ENCODE assay signal across 32 cellular contexts in the genomic region with DNA sequence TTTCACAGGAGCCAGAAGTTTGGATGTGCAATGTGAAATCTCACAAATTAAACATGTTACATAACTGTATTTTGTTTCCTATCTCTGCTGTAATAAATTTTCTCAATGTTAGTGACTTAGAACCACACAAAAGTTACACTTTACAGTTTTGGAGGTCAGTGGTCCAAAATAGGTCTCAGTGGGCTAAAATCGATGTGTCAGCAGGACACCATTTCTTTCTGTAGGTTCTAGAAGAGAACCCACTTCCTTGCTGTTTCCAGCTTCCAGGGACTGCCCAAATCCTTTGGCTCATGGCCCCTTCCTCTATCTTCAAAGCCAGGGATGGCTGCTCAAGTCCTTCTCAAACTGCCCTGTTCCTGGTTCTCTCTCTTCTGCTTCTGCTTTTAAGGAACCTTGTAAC.
"Had no signal": no experiment of that assay in that cellular context is flagged by ENCODE, and none has a peak within 500 bp of the region (broad histone marks: within the 10 kb centered on the region; RNA-seq: fewer than 3 reads in every experiment).

No MANE protein-coding gene starts in this region.

- DNase-seq: activated CD4-positive, alpha-beta memory T cell treated with anti-CD3 and anti-CD28 coated beads, Interleukin-2, amount 10 ng/mL, durations not matched to agents 7 days and 5 days; activated CD4-positive, alpha-beta T cell treated with anti-CD3 and anti-CD28 coated beads for 1 hour; activated CD4-positive, alpha-beta T cell treated with anti-CD3 and anti-CD28 coated beads for 36 hours; activated CD4-positive, alpha-beta T cell treated with anti-CD3 and anti-CD28 coated beads for 48 hours; activated CD4-positive, alpha-beta T cell treated with anti-CD3 and anti-CD28 coated beads, Interleukin-2, amount 10 ng/mL, durations not matched to agents 7 days and 5 days; activated CD4-positive, alpha-beta T cell treated with anti-CD3 and anti-CD28 coated beads, Interleukin-2, amount 50 U/mL, for 48 hours; activated CD4-positive, CD25-positive, alpha-beta regulatory T cell; activated CD8-positive, alpha-beta memory T cell treated with anti-CD3 and anti-CD28 coated beads for 24 hours; activated CD8-positive, alpha-beta memory T cell treated with anti-CD3 and anti-CD28 coated beads, Interleukin-2, amount 10 ng/mL, durations not matched to agents 7 days and 5 days; activated CD8-positive, alpha-beta memory T cell treated with anti-CD3 and anti-CD28 coated beads, Interleukin-2, amount 50 U/mL, for 48 hours; activated CD8-positive, alpha-beta T cell treated with anti-CD3 and anti-CD28 coated beads, Interleukin-2, amount 10 ng/mL, durations not matched to agents 7 days and 5 days; activated effector memory CD4-positive, alpha-beta T cell treated with Interleukin-2 at 50 U/mL for 16 hours; activated gamma-delta T cell; activated naive CD4-positive, alpha-beta T cell treated with anti-CD3 and anti-CD28 coated beads, Interleukin-2, amount 10 ng/mL, durations not matched to agents 7 days and 5 days; activated naive CD4-positive, alpha-beta T cell treated with Interleukin-2 at 50 U/mL for 16 hours; activated naive CD8-positive, alpha-beta T cell treated with anti-CD3 and anti-CD28 coated beads, Interleukin-2, amount 10 ng/mL, durations not matched to agents 7 days and 5 days; activated naive CD8-positive, alpha-beta T cell treated with anti-CD3 and anti-CD28 coated beads, Interleukin-2, amount 50 U/mL, for 24 hours; activated T-cell treated with anti-CD3 and anti-CD28 coated beads, Interleukin-2, amount 50 U/mL, for 24 hours; activated T-cell treated with anti-CD3 and anti-CD28 coated beads, Interleukin-2, amount 50 U/mL, for 48 hours; amygdala; anterior cingulate cortex; caudate nucleus; cerebellar nuclear complex; T-helper 1 cell; T-helper 2 cell; T-helper 9 cell; WERI-Rb-1 had no signal

- H3K27ac ChIP-seq: ascending aorta, cardiac muscle cell, WERI-Rb-1 had no signal

- H3K4me3 ChIP-seq: ascending aorta, cardiac muscle cell had no signal

- ATAC-seq: activated CD4-positive, alpha-beta T cell treated with anti-CD3 and anti-CD28 coated beads for 36 hours; activated CD4-positive, CD25-positive, alpha-beta regulatory T cell treated with anti-CD3 and anti-CD28 coated beads, Interleukin-2, amount 50 U/mL, for 24 hours; activated CD8-positive, alpha-beta memory T cell treated with anti-CD3 and anti-CD28 coated beads, Interleukin-2, amount 10 ng/mL, durations not matched to agents 7 days and 5 days; activated CD8-positive, alpha-beta T cell treated with anti-CD3 and anti-CD28 coated beads, Interleukin-2, amount 10 ng/mL, durations not matched to agents 7 days and 5 days; activated naive CD8-positive, alpha-beta T cell treated with anti-CD3 and anti-CD28 coated beads, Interleukin-2, amount 50 U/mL, for 24 hours; WTC11 had no signal

- H3K4me1 ChIP-seq: ascending aorta had no signal

- H3K9me3 ChIP-seq: ascending aorta had no signal

- H3K27me3 ChIP-seq: ascending aorta, cardiac muscle cell had no signal

- H3K36me3 ChIP-seq: ascending aorta, cardiac muscle cell, WERI-Rb-1 had no signal

- FAIRE-seq: bronchial epithelial cell had no signal
